ENCODE assay signal across 8 cellular contexts in genomic region chr16:30370444-30371247, GRCh38. TPM values are rescaled to one million over a fixed set of nuclear protein-coding genes. Genes with fewer than 3 reads are reported as not detected.
DNase-seq lines count a peak whose midpoint lies in the region; ATAC-seq, FAIRE-seq and TF ChIP-seq lines count a peak whose summit lies in the region.

TBC1D10B (minus strand) TSS chr16:30370494; CDS start chr16:30370183, 311 bp downstream.

- H3K4me2 ChIP-seq in skeletal muscle satellite cell (ENCODE audit: low read length): peak within 1 kb of the TSS; percentile 93

- CTCF ChIA-PET in WTC11 (lab: Charles Lee): interaction anchor here (0.6 to 3.9 kb wide), 27 partner anchors 11 to 316 kb away, joined by 3 to 47 read pairs (median 4); partner anchors contain the start of genes ALDOA, CD2BP2, CORO1A and DCTPP1

- no peak for TF ChIP-seq CTCF in WTC11 (IDR thresholded peaks at IDR 0.05)
- peak; percentile 41 for TF ChIP-seq CTCF in bronchial epithelial cell (IDR thresholded peaks at IDR 0.05; ENCODE audit: insufficient read depth, low read length, severe bottlenecking)

- ATAC-seq in GM18873 (IDR thresholded peaks at IDR 0.05; ENCODE audit: low FRiP score, unreplicated experiment) (peak; percentile 80), HG03175 (IDR thresholded peaks at IDR 0.05; ENCODE audit: unreplicated experiment) (peak; percentile 80), WTC11 (peak; percentile 91)

- peak within 1 kb of the TSS; percentile 80 for H3K4me3 Mint-ChIP-seq in WTC11

- H3K27me3 Mint-ChIP-seq in WTC11 (ENCODE audit: low read depth): no peaks in the 10 kb centered on the region; the same call in 1 of the 2 replicates

- H3K4me1 ChIP-seq in ACC112 (ENCODE audit: control insufficient read depth, insufficient read depth, low read length, unreplicated experiment) (peaks cover 14% of the 10 kb centered on the region), skeletal muscle satellite cell (ENCODE audit: control insufficient read depth, insufficient read depth, low read length) (peaks cover 29% of the 10 kb centered on the region)

- peak within 1 kb of the TSS; percentile 71 for H3K9ac ChIP-seq in skeletal muscle satellite cell (ENCODE audit: low read depth, low read length)

- H3K27me3 ChIP-seq in ACC112 (ENCODE audit: insufficient read depth, low read length): no peaks in the 10 kb centered on the region
- H3K27me3 ChIP-seq in bronchial epithelial cell (ENCODE audit: control insufficient read depth, insufficient read depth, low read length): no peaks in the 10 kb centered on the region
- H3K27me3 ChIP-seq in skeletal muscle satellite cell (ENCODE audit: control insufficient read depth, insufficient read depth, low read length): no peaks in the 10 kb centered on the region

- H3K36me3 Mint-ChIP-seq in WTC11: peaks cover 2% of the 10 kb centered on the region; the same call in 1 of the 2 replicates

- H3K27ac ChIP-seq in ACC112 (ENCODE audit: low read depth, low read length): peak within 1 kb of the TSS; percentile 56; the same call in 1 of the 2 replicates

- peaks cover 37% of the 10 kb centered on the region for H3K4me1 Mint-ChIP-seq in WTC11

- DNase-seq in NCI-H2227 treated with DMSO at 0.1 percent for 48 hours (lab: John Stamatoyannopoulos, UW) (peak; percentile 100), WTC11 (ENCODE audit: low spot score) (peak; percentile 99), bronchial epithelial cell (ENCODE audit: low read depth) (peak; percentile 100)

- FAIRE-seq in bronchial epithelial cell (lab: Jason Lieb, UNC): peak; percentile 91

- H2AFZ ChIP-seq in ACC112 (ENCODE audit: low read length, unreplicated experiment): no peak within 1 kb of the TSS

- H3K9me3 Mint-ChIP-seq in WTC11: no peaks in the 10 kb centered on the region

- no peaks in the 10 kb centered on the region for H3K9me3 ChIP-seq in iPS-18c (ENCODE audit: control insufficient read depth, insufficient read depth, low read length)
- H3K9me3 ChIP-seq in skeletal muscle satellite cell (replicated peaks; ENCODE audit: low read length): no peaks in the 10 kb centered on the region

- H3K27ac Mint-ChIP-seq in WTC11: peak within 1 kb of the TSS; percentile 57

- H3K4me3 ChIP-seq in ACC112 (ENCODE audit: low read depth, low read length) (peak within 1 kb of the TSS; percentile 96), bronchial epithelial cell (ENCODE audit: low read depth, low read length) (peak within 1 kb of the TSS; percentile 66), iPS-18c (ENCODE audit: insufficient read depth, low read depth, low read length) (peak within 1 kb of the TSS; percentile 72), skeletal muscle satellite cell (ENCODE audit: low read length) (peak within 1 kb of the TSS; percentile 71)

- H3K36me3 ChIP-seq in ACC112 (ENCODE audit: insufficient read depth, low read length): peaks cover 3% of the 10 kb centered on the region; the same call in 1 of the 2 replicates
- no peaks in the 10 kb centered on the region for H3K36me3 ChIP-seq in bronchial epithelial cell (ENCODE audit: control insufficient read depth, insufficient read depth, low read length)
- peaks cover 7% of the 10 kb centered on the region for H3K36me3 ChIP-seq in skeletal muscle satellite cell (ENCODE audit: insufficient read depth, low read length)

- peaks cover 40% of the 10 kb centered on the region for H3K79me2 ChIP-seq in ACC112 (ENCODE audit: control insufficient read depth, insufficient read depth, low read length, unreplicated experiment)

- POLR2A ChIA-PET in WTC11 (lab: Charles Lee): interaction anchor here (0.6 to 1.4 kb wide), 10 partner anchors 15 to 691 kb away, joined by 3 to 13 read pairs (median 3); partner anchors contain the start of genes CD2BP2, DCTPP1 and ZNF48

TF ChIP-seq in WTC11, 78 proteins besides CTCF, POLR2A, EP300 and RAD21 (continues in another document):
- TF ChIP-seq ZBTB21 (CRISPR knock-in tag; IDR thresholded peaks at IDR 0.05; ENCODE audit: borderline replicate concordance): no peak
- TF ChIP-seq ATF2 (CRISPR knock-in tag; IDR thresholded peaks at IDR 0.05; ENCODE audit: borderline replicate concordance, low read depth): no peak
- no peak for TF ChIP-seq SMAD3 (CRISPR knock-in tag; IDR thresholded peaks at IDR 0.05; ENCODE audit: borderline replicate concordance)
- no peak for TF ChIP-seq SMAD4 (CRISPR knock-in tag; IDR thresholded peaks at IDR 0.05)
- TF ChIP-seq FOXP1 (CRISPR knock-in tag; IDR thresholded peaks at IDR 0.05; ENCODE audit: borderline replicate concordance): no peak
- no peak for TF ChIP-seq NFATC4 (CRISPR knock-in tag; IDR thresholded peaks at IDR 0.05)
- TF ChIP-seq AR (CRISPR knock-in tag; IDR thresholded peaks at IDR 0.05): no peak
- TF ChIP-seq E2F4 (CRISPR knock-in tag; IDR thresholded peaks at IDR 0.05; ENCODE audit: borderline replicate concordance, low read depth): no peak
- TF ChIP-seq PRRX2 (CRISPR knock-in tag; IDR thresholded peaks at IDR 0.05): no peak
- no peak for TF ChIP-seq ZNF396 (CRISPR knock-in tag; IDR thresholded peaks at IDR 0.05; ENCODE audit: borderline replicate concordance)
- TF ChIP-seq USF2 (CRISPR knock-in tag; IDR thresholded peaks at IDR 0.05): no peak
- TF ChIP-seq MAX (CRISPR knock-in tag; IDR thresholded peaks at IDR 0.05): peak; percentile 12; the same call in 1 of the 2 replicates
- no peak for TF ChIP-seq IRF2 (CRISPR knock-in tag; IDR thresholded peaks at IDR 0.05; ENCODE audit: borderline replicate concordance, low read depth)
- TF ChIP-seq GABPB1 (CRISPR knock-in tag; IDR thresholded peaks at IDR 0.05): peak; percentile 49
- no peak for TF ChIP-seq MXD4 (CRISPR knock-in tag; IDR thresholded peaks at IDR 0.05; ENCODE audit: borderline replicate concordance)
- TF ChIP-seq ZNF423 (CRISPR knock-in tag; IDR thresholded peaks at IDR 0.05): no peak
- TF ChIP-seq SP1 (CRISPR knock-in tag; conservative IDR thresholded peaks at IDR 0.05): peak; percentile 73
- TF ChIP-seq NFYB (CRISPR knock-in tag; conservative IDR thresholded peaks at IDR 0.05; ENCODE audit: low read depth): peak; percentile 90
- no peak for TF ChIP-seq GRHL2 (CRISPR knock-in tag; IDR thresholded peaks at IDR 0.05; ENCODE audit: insufficient replicate concordance, severe bottlenecking)

RNA-seq across cellular contexts. Expression of gene TBC1D10B, which starts in this region (rescaled TPM):
- total RNA-seq in WTC11 (2021): 33.4 to 40.5 TPM (median 34.6 TPM) in 3 replicates
- total RNA-seq in bronchial epithelial cell: 13.7 and 15.6 TPM in 2 replicates
- total RNA-seq in skeletal muscle satellite cell (2012; rRNA removed): 37.8 and 50.5 TPM in 2 replicates

Comparison
In these comparisons a context has a peak if more than half of its experiments do, and no peak if none do; other contexts are left out.
1. Peak in every context shown above with its lines: DNase-seq, ATAC-seq, H3K4me3 ChIP-seq and H3K27ac ChIP-seq.